In genomic region chr12:79945455-79945854, GRCh38 we compare ENCODE assay signal across 36 cellular contexts.
"Had no signal": no experiment of that assay in that cellular context is flagged by ENCODE, and none has a peak within 500 bp of the region (broad histone marks: within the 10 kb centered on the region; RNA-seq: fewer than 3 reads in every experiment).

No MANE protein-coding gene starts in this region.

- ATAC-seq: activated CD4-positive, CD25-positive, alpha-beta regulatory T cell treated with anti-CD3 and anti-CD28 coated beads, Interleukin-2, amount 50 U/mL, for 24 hours; activated CD8-positive, alpha-beta T cell treated with anti-CD3 and anti-CD28 coated beads, Interleukin-2, amount 10 ng/mL, durations not matched to agents 7 days and 5 days; activated naive CD8-positive, alpha-beta T cell treated with anti-CD3 and anti-CD28 coated beads, Interleukin-2, amount 50 U/mL, for 24 hours; activated T-cell treated with anti-CD3 and anti-CD28 coated beads, Interleukin-2, amount 50 U/mL, for 72 hours; body of pancreas; effector memory CD8-positive, alpha-beta T cell; gastroesophageal sphincter; heart right ventricle; T-helper 17 cell had no signal

- H3K36me3 Mint-ChIP-seq: activated CD4-positive, alpha-beta memory T cell treated with anti-CD3 and anti-CD28 coated beads for 36 hours; activated naive CD4-positive, alpha-beta T cell treated with anti-CD3 and anti-CD28 coated beads, Interleukin-2, amount 50 U/mL, for 24 hours; activated naive CD8-positive, alpha-beta T cell treated with anti-CD3 and anti-CD28 coated beads for 36 hours had no signal

- H3K9me3 ChIP-seq: adrenal gland, body of pancreas, esophagus squamous epithelium, gastroesophageal sphincter, heart right ventricle had no signal

- H3K27ac Mint-ChIP-seq: activated B cell treated with CpG ODN at 0.5 μM for 24 hours; activated CD4-positive, alpha-beta memory T cell treated with anti-CD3 and anti-CD28 coated beads for 36 hours; activated CD4-positive, alpha-beta T cell treated with anti-CD3 and anti-CD28 coated beads, Interleukin-2, amount 10 ng/mL, durations not matched to agents 24 days and 14 days; activated CD8-positive, alpha-beta T cell treated with anti-CD3 and anti-CD28 coated beads, Interleukin-2, amount 10 ng/mL, durations not matched to agents 7 days and 5 days; activated naive CD4-positive, alpha-beta T cell treated with anti-CD3 and anti-CD28 coated beads, Interleukin-2, amount 50 U/mL, for 24 hours; activated naive CD8-positive, alpha-beta T cell treated with anti-CD3 and anti-CD28 coated beads for 36 hours; activated naive CD8-positive, alpha-beta T cell treated with anti-CD3 and anti-CD28 coated beads, Interleukin-2, amount 50 U/mL, for 24 hours; activated T-cell treated with anti-CD3 and anti-CD28 coated beads, Interleukin-2, amount 50 U/mL, for 24 hours; activated T-cell treated with anti-CD3 and anti-CD28 coated beads, Interleukin-2, amount 50 U/mL, for 72 hours; T-helper 17 cell; T-helper 2 cell treated with Interferon-gamma antibody and Interleukin-4, amounts not matched to agents 5 μg/mL and 100 μg/mL, for 36 hours had no signal

- DNase-seq: activated B cell treated with CpG ODN at 0.5 μM for 24 hours; activated CD4-positive, alpha-beta memory T cell treated with anti-CD3 and anti-CD28 coated beads for 36 hours; activated CD4-positive, alpha-beta T cell treated with anti-CD3 and anti-CD28 coated beads, Interleukin-2, amount 10 ng/mL, durations not matched to agents 24 days and 14 days; activated CD8-positive, alpha-beta memory T cell treated with anti-CD3 and anti-CD28 coated beads, Interleukin-2, amount 50 U/mL, for 48 hours; activated CD8-positive, alpha-beta T cell treated with anti-CD3 and anti-CD28 coated beads, Interleukin-2, amount 10 ng/mL, durations not matched to agents 7 days and 5 days; activated gamma-delta T cell treated with Interleukin-2 at 50 U/mL for 16 hours; activated naive CD4-positive, alpha-beta T cell treated with Interleukin-2 at 50 U/mL for 16 hours; activated naive CD8-positive, alpha-beta T cell treated with anti-CD3 and anti-CD28 coated beads for 36 hours; activated naive CD8-positive, alpha-beta T cell treated with anti-CD3 and anti-CD28 coated beads, Interleukin-2, amount 50 U/mL, for 24 hours; activated T-cell treated with anti-CD3 and anti-CD28 coated beads for 4 hours; activated T-cell treated with anti-CD3 and anti-CD28 coated beads, Interleukin-2, amount 50 U/mL, for 24 hours; activated T-cell treated with anti-CD3 and anti-CD28 coated beads, Interleukin-2, amount 50 U/mL, for 72 hours; adrenal gland; amygdala; aorta; body of pancreas; caudate nucleus; cortex of kidney; dermis blood vessel endothelial cell; effector CD4-positive, alpha-beta T cell; effector memory CD8-positive, alpha-beta T cell; esophagus squamous epithelium; foreskin melanocyte; heart right ventricle; T-helper 1 cell; T-helper 17 cell; T1000; WERI-Rb-1 had no signal

- H3K27me3 Mint-ChIP-seq: activated CD4-positive, alpha-beta memory T cell treated with anti-CD3 and anti-CD28 coated beads for 36 hours; activated naive CD4-positive, alpha-beta T cell treated with anti-CD3 and anti-CD28 coated beads, Interleukin-2, amount 50 U/mL, for 24 hours; activated T-cell treated with anti-CD3 and anti-CD28 coated beads, Interleukin-2, amount 50 U/mL, for 24 hours; T-helper 17 cell had no signal

- H3K4me3 Mint-ChIP-seq: activated B cell treated with CpG ODN at 0.5 μM for 24 hours; activated CD4-positive, alpha-beta memory T cell treated with anti-CD3 and anti-CD28 coated beads for 36 hours; activated CD4-positive, alpha-beta T cell treated with anti-CD3 and anti-CD28 coated beads, Interleukin-2, amount 10 ng/mL, durations not matched to agents 24 days and 14 days; activated CD8-positive, alpha-beta T cell treated with anti-CD3 and anti-CD28 coated beads, Interleukin-2, amount 10 ng/mL, durations not matched to agents 7 days and 5 days; activated naive CD4-positive, alpha-beta T cell treated with anti-CD3 and anti-CD28 coated beads, Interleukin-2, amount 50 U/mL, for 24 hours; activated naive CD8-positive, alpha-beta T cell treated with anti-CD3 and anti-CD28 coated beads for 36 hours; activated naive CD8-positive, alpha-beta T cell treated with anti-CD3 and anti-CD28 coated beads, Interleukin-2, amount 50 U/mL, for 24 hours; activated T-cell treated with anti-CD3 and anti-CD28 coated beads, Interleukin-2, amount 50 U/mL, for 24 hours; activated T-cell treated with anti-CD3 and anti-CD28 coated beads, Interleukin-2, amount 50 U/mL, for 72 hours; effector memory CD8-positive, alpha-beta T cell; T-helper 17 cell; T-helper 2 cell treated with Interferon-gamma antibody and Interleukin-4, amounts not matched to agents 5 μg/mL and 100 μg/mL, for 36 hours had no signal

- H3K9me3 Mint-ChIP-seq: activated B cell treated with CpG ODN at 0.5 μM for 24 hours; activated CD4-positive, alpha-beta memory T cell treated with anti-CD3 and anti-CD28 coated beads for 36 hours; activated naive CD4-positive, alpha-beta T cell treated with anti-CD3 and anti-CD28 coated beads, Interleukin-2, amount 50 U/mL, for 24 hours; activated naive CD8-positive, alpha-beta T cell treated with anti-CD3 and anti-CD28 coated beads for 36 hours; activated naive CD8-positive, alpha-beta T cell treated with anti-CD3 and anti-CD28 coated beads, Interleukin-2, amount 50 U/mL, for 24 hours; activated T-cell treated with anti-CD3 and anti-CD28 coated beads, Interleukin-2, amount 50 U/mL, for 24 hours; activated T-cell treated with anti-CD3 and anti-CD28 coated beads, Interleukin-2, amount 50 U/mL, for 72 hours; effector memory CD8-positive, alpha-beta T cell; T-helper 2 cell treated with Interferon-gamma antibody and Interleukin-4, amounts not matched to agents 5 μg/mL and 100 μg/mL, for 36 hours had no signal

- H3K27me3 ChIP-seq: adrenal gland, body of pancreas, esophagus squamous epithelium, gastroesophageal sphincter, heart right ventricle had no signal

- FAIRE-seq: colon, endometrium, endothelial cell of umbilical vein had no signal

- H3K27ac ChIP-seq: adrenal gland, body of pancreas, epithelial cell of prostate, esophagus squamous epithelium, gastroesophageal sphincter, heart right ventricle, WERI-Rb-1 had no signal

- H3K4me1 Mint-ChIP-seq: activated B cell treated with CpG ODN at 0.5 μM for 24 hours; activated CD4-positive, alpha-beta T cell treated with anti-CD3 and anti-CD28 coated beads, Interleukin-2, amount 10 ng/mL, durations not matched to agents 24 days and 14 days; activated naive CD4-positive, alpha-beta T cell treated with anti-CD3 and anti-CD28 coated beads, Interleukin-2, amount 50 U/mL, for 24 hours; activated naive CD8-positive, alpha-beta T cell treated with anti-CD3 and anti-CD28 coated beads for 36 hours; activated naive CD8-positive, alpha-beta T cell treated with anti-CD3 and anti-CD28 coated beads, Interleukin-2, amount 50 U/mL, for 24 hours; T-helper 17 cell had no signal

- H3K4me1 ChIP-seq: adrenal gland, esophagus squamous epithelium, gastroesophageal sphincter, heart right ventricle had no signal

- H3K36me3 ChIP-seq: adrenal gland, esophagus squamous epithelium, gastroesophageal sphincter, heart right ventricle, WERI-Rb-1 had no signal

- H3K4me3 ChIP-seq: adrenal gland, body of pancreas, esophagus squamous epithelium, gastroesophageal sphincter, heart right ventricle had no signal
